ENCODE assay signal across 12 cellular contexts in the genomic region with DNA sequence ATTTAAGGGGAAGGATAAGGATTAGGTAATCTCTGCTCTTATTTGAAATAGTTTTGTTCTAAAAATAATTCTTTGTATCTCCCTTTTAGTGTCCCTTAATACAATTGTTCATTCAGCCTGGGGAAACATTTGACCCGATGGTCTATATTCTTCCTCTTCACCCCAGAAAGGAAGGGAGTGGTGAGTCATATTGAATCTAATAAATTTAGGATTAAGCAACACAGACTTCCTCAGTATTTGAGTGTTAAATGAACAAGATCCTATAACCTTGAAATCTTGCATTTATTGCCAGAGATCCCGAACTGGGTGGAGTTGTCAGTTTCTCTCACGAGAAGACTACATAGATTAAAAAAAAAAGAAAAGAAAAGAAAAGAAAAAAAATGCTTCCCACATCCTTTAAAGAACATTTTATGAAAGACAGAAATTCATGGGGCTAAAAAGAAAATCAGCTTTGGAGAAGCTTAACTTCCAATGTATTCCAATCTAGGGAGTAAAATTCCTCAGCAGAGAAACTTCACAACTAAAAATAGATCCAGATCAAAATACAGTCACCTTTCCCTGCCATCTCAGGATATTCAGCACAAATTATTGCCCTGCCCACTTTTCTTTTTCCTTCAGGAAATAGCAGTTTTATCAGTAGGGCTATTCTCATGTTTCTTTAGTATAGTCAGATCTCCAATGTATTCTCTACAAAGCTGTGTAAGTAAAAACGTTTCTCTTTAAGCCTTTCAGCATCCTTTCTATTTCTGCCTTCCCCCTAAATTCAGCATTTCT.
DNase-seq lines count a peak whose midpoint lies in the region; ATAC-seq lines count a peak whose summit lies in the region.
"Had no signal": no experiment of that assay in that cellular context is flagged by ENCODE, and none has a peak within 500 bp of the region (broad histone marks: within the 10 kb centered on the region; RNA-seq: fewer than 3 reads in every experiment).

No MANE protein-coding gene starts in this region.

- no peak for ATAC-seq in activated T-cell treated with anti-CD3 and anti-CD28 coated beads, Interleukin-2, amount 50 U/mL, for 4 hours
- ATAC-seq: GM23338 had no signal

- H3K4me3 Mint-ChIP-seq in activated T-cell treated with anti-CD3 and anti-CD28 coated beads, Interleukin-2, amount 50 U/mL, for 4 hours = no peak overlapping the region
- H3K4me3 Mint-ChIP-seq: activated CD4-positive, alpha-beta T cell treated with anti-CD3 and anti-CD28 coated beads, Interleukin-2, amount 10 ng/mL, durations not matched to agents 7 days and 5 days; GM23338 had no signal

- H3K9me3 Mint-ChIP-seq in activated T-cell treated with anti-CD3 and anti-CD28 coated beads, Interleukin-2, amount 50 U/mL, for 4 hours = peaks cover 4% of the 10 kb centered on the region
- H3K9me3 Mint-ChIP-seq: activated CD4-positive, alpha-beta T cell treated with anti-CD3 and anti-CD28 coated beads, Interleukin-2, amount 10 ng/mL, durations not matched to agents 7 days and 5 days; GM23338 had no signal

- peak overlapping the region; percentile 10 for H3K27ac ChIP-seq in epithelial cell of prostate
- H3K27ac ChIP-seq: prostate gland had no signal

- DNase-seq in GM03348 (ENCODE audit: low spot score) = peak; percentile 24
- DNase-seq in NOMO-1 treated with dmso at 0.1 percent for 144 hours (lab: John Stamatoyannopoulos, UW; ENCODE audit: unreplicated experiment) = peak; percentile 65
- DNase-seq in epithelial cell of prostate (ENCODE audit: low read depth, low spot score) = no peak
- peak; percentile 22 for DNase-seq in pulmonary artery endothelial cell (ENCODE audit: low read depth, low spot score)
- no peak for DNase-seq in NCI-H345 (lab: John Stamatoyannopoulos, UW)
- DNase-seq in SHP77 (lab: John Stamatoyannopoulos, UW) = no peak
- no peak for DNase-seq in NCI-H1417 (lab: John Stamatoyannopoulos, UW)
- DNase-seq in activated T-cell treated with anti-CD3 and anti-CD28 coated beads, Interleukin-2, amount 50 U/mL, for 4 hours = no peak
- DNase-seq: activated CD4-positive, alpha-beta T cell treated with anti-CD3 and anti-CD28 coated beads, Interleukin-2, amount 10 ng/mL, durations not matched to agents 7 days and 5 days; activated effector memory CD4-positive, alpha-beta T cell treated with anti-CD3 and anti-CD28 coated beads, Interleukin-2, amount 50 U/mL, for 16 hours had no signal

- no peaks in the 10 kb centered on the region for H3K4me1 Mint-ChIP-seq in activated T-cell treated with anti-CD3 and anti-CD28 coated beads, Interleukin-2, amount 50 U/mL, for 4 hours (ENCODE audit: low read depth)
- H3K4me1 Mint-ChIP-seq: activated CD4-positive, alpha-beta T cell treated with anti-CD3 and anti-CD28 coated beads, Interleukin-2, amount 10 ng/mL, durations not matched to agents 7 days and 5 days had no signal

- no peaks in the 10 kb centered on the region for H3K27me3 Mint-ChIP-seq in activated T-cell treated with anti-CD3 and anti-CD28 coated beads, Interleukin-2, amount 50 U/mL, for 4 hours (ENCODE audit: low read depth)
- H3K27me3 Mint-ChIP-seq: activated CD4-positive, alpha-beta T cell treated with anti-CD3 and anti-CD28 coated beads, Interleukin-2, amount 10 ng/mL, durations not matched to agents 7 days and 5 days had no signal

- no peaks in the 10 kb centered on the region for H3K36me3 Mint-ChIP-seq in activated T-cell treated with anti-CD3 and anti-CD28 coated beads, Interleukin-2, amount 50 U/mL, for 4 hours (ENCODE audit: insufficient read depth)

Comparison
In these comparisons a context has a peak if more than half of its experiments do, and no peak if none do; other contexts are left out.
1. DNase-seq: peak in GM03348 (single experiment), NOMO-1 treated with dmso at 0.1 percent for 144 hours (single experiment) and pulmonary artery endothelial cell (single experiment); none in epithelial cell of prostate (single experiment), NCI-H345 (single experiment), SHP77 (0 of 2), NCI-H1417 (0 of 3) and activated T-cell treated with anti-CD3 and anti-CD28 coated beads, Interleukin-2, amount 50 U/mL, for 4 hours (single experiment).